ENCODE assay signal across 26 cellular contexts in genomic region chr12:93671044-93671443, GRCh38.
"Had no signal": no experiment of that assay in that cellular context is flagged by ENCODE, and none has a peak within 500 bp of the region (broad histone marks: within the 10 kb centered on the region; RNA-seq: fewer than 3 reads in every experiment).

No MANE protein-coding gene starts in this region.

- H3K4me1 Mint-ChIP-seq: naive thymus-derived CD8-positive, alpha-beta T cell; neural crest cell had no signal

- H3K4me3 Mint-ChIP-seq: naive thymus-derived CD8-positive, alpha-beta T cell; nephron; neural crest cell; stimulated activated memory B cell treated with anti-CD40 and anti-IgM and Interleukin-4, amounts not matched to agents 10 μg/mL and 1 μg/mL and 100 μg/mL, for 72 hours; stimulated activated naive CD8-positive, alpha-beta T cell treated with anti-CD3 and anti-CD28 coated beads, Interleukin-15, amount 100 ng/mL, for 72 hours; type B pancreatic cell had no signal

- H3K36me3 ChIP-seq: left lung, lower lobe of right lung, pancreas, right atrium auricular region, right lobe of liver, tibial nerve, uterus had no signal

- H3K4me3 ChIP-seq: hepatocyte, left lung, lower lobe of right lung, pancreas, right atrium auricular region, right lobe of liver, smooth muscle cell, tibial nerve, uterus had no signal

- H3K27ac Mint-ChIP-seq: naive thymus-derived CD8-positive, alpha-beta T cell; nephron; stimulated activated memory B cell treated with anti-CD40 and anti-IgM and Interleukin-4, amounts not matched to agents 10 μg/mL and 1 μg/mL and 100 μg/mL, for 72 hours; stimulated activated naive CD8-positive, alpha-beta T cell treated with anti-CD3 and anti-CD28 coated beads, Interleukin-15, amount 100 ng/mL, for 72 hours; type B pancreatic cell had no signal

- ATAC-seq: left cardiac atrium; left lung; lower lobe of right lung; naive thymus-derived CD8-positive, alpha-beta T cell; stimulated activated memory B cell treated with anti-CD40 and anti-IgM and Interleukin-4, amounts not matched to agents 10 μg/mL and 1 μg/mL and 100 μg/mL, for 72 hours; stimulated activated naive CD8-positive, alpha-beta T cell treated with anti-CD3 and anti-CD28 coated beads, Interleukin-15, amount 100 ng/mL, for 72 hours had no signal

- DNase-seq: kidney glomerular epithelial cell; left cardiac atrium; left lung; lower lobe of right lung; mammary epithelial cell; mesenchymal stem cell; naive thymus-derived CD8-positive, alpha-beta T cell; nucleus accumbens; pancreas; right lobe of liver; stimulated activated CD4-positive, alpha-beta T cell treated with anti-CD3 and anti-CD28 coated beads, Interleukin-1b, Interleukin-23, amount 100 ng/mL, for 48 hours; stimulated activated CD4-positive, alpha-beta T cell treated with anti-CD3 and anti-CD28 coated beads, Interleukin-2, amount 100 ng/mL, for 48 hours; stimulated activated CD4-positive, alpha-beta T cell treated with anti-CD3 and anti-CD28 coated beads, Interleukin-4, amount 100 ng/mL, for 4 hours; stimulated activated CD8-positive, alpha-beta memory T cell treated with anti-CD3 and anti-CD28 coated beads, Interleukin-4, amount 100 ng/mL, for 48 hours; stimulated activated naive CD4-positive, alpha-beta T cell treated with Interleukin-2 at 50 U/mL for 16 hours; stimulated activated naive CD8-positive, alpha-beta T cell treated with anti-CD3 and anti-CD28 coated beads, Interleukin-15, amount 100 ng/mL, for 72 hours; substantia nigra; uterus had no signal

- H3K27ac ChIP-seq: hepatocyte, left lung, lower lobe of right lung, pancreas, right atrium auricular region, right lobe of liver, tibial nerve, uterus had no signal

- H3K4me1 ChIP-seq: left lung, lower lobe of right lung, pancreas, right atrium auricular region, right lobe of liver, tibial nerve, uterus had no signal

- H3K9me3 ChIP-seq: lower lobe of right lung, pancreas, right lobe of liver, tibial nerve, uterus had no signal

- H3K36me3 Mint-ChIP-seq: stimulated activated memory B cell treated with anti-CD40 and anti-IgM and Interleukin-4, amounts not matched to agents 10 μg/mL and 1 μg/mL and 100 μg/mL, for 72 hours; type B pancreatic cell had no signal

- H3K27me3 ChIP-seq: hepatocyte, left lung, pancreas, right atrium auricular region, right lobe of liver, tibial nerve, uterus had no signal
